ENCODE assay signal across 31 cellular contexts in genomic region chr1:47927165-47927564, GRCh38.
A peak's percentile ranks its signal among the peaks of the same experiment; 100 is the strongest.
DNase-seq lines count a peak whose midpoint lies in the region; ATAC-seq and TF ChIP-seq lines count a peak whose summit lies in the region.
"Had no signal": no experiment of that assay in that cellular context is flagged by ENCODE, and none has a peak within 500 bp of the region (broad histone marks: within the 10 kb centered on the region; RNA-seq: fewer than 3 reads in every experiment).

No MANE protein-coding gene starts in this region.

- ATAC-seq in Right ventricle myocardium inferior (no peak), GM19351 (IDR thresholded peaks at IDR 0.05; ENCODE audit: unreplicated experiment) (no peak), GM18511 (IDR thresholded peaks at IDR 0.05; ENCODE audit: unreplicated experiment) (no peak)
- ATAC-seq: gastroesophageal sphincter; GM12878; Panc1; stimulated activated naive CD8-positive, alpha-beta T cell treated with anti-CD3 and anti-CD28 coated beads, Interleukin-15, amount 100 ng/mL, for 72 hours had no signal

- H3K9me3 ChIP-seq in hepatocyte (ENCODE audit: low read depth) (no peaks in the 10 kb centered on the region), tibial artery (no peaks in the 10 kb centered on the region)
- H3K9me3 ChIP-seq: gastroesophageal sphincter, sigmoid colon, thyroid gland, vagina had no signal

- H3K36me3 ChIP-seq in hepatocyte (replicated peaks; ENCODE audit: insufficient read depth, low read depth) (no peaks in the 10 kb centered on the region), tibial artery (no peaks in the 10 kb centered on the region)
- H3K36me3 ChIP-seq: brain microvascular endothelial cell, gastroesophageal sphincter, neural progenitor cell, sigmoid colon, thyroid gland, vagina had no signal

- H2AFZ ChIP-seq in hepatocyte, result no peak overlapping the region
- H2AFZ ChIP-seq: neural progenitor cell had no signal

- H3K4me3 ChIP-seq in hepatocyte (no peak overlapping the region), tibial artery (no peak overlapping the region)
- H3K4me3 ChIP-seq: gastroesophageal sphincter, GM12878, neural progenitor cell, sigmoid colon, thyroid gland, vagina had no signal

- intact Hi-C loops in cardiac septum (cut with DNase I) (no loop called here), Right ventricle myocardium inferior (cut with DNase I) (no loop called here), tibial artery (cut with DNase I; ENCODE audit: low total_unique reads) (no loop called here)

- H4K20me1 ChIP-seq in hepatocyte (ENCODE audit: insufficient read depth, poor library complexity, severe bottlenecking), result no peaks in the 10 kb centered on the region

- H3K27ac ChIP-seq in hepatocyte (no peak overlapping the region), tibial artery (peak overlapping the region; percentile 53 to 69)
- H3K27ac ChIP-seq: brain microvascular endothelial cell, gastroesophageal sphincter, neural progenitor cell, sigmoid colon, thyroid gland, vagina had no signal

- no peak overlapping the region for H3K4me2 ChIP-seq in hepatocyte
- H3K4me2 ChIP-seq: neural progenitor cell had no signal

- H3K4me1 ChIP-seq in hepatocyte (ENCODE audit: insufficient read depth) (no peaks in the 10 kb centered on the region), tibial artery (peaks cover 3 to 87% (median 64%) of the 10 kb centered on the region in 4 donors)
- H3K4me1 ChIP-seq: thyroid gland had no signal

- DNase-seq in cardiac septum (ENCODE audit: low spot score), result peak; percentile 58
- DNase-seq in Right ventricle myocardium inferior (ENCODE audit: missing footprints), result no peak
- DNase-seq in NCI-H774 (lab: John Stamatoyannopoulos, UW), result peak; percentile 14
- DNase-seq in hepatocyte (ENCODE audit: low spot score), result peak; percentile 45
- DNase-seq in tibial artery, result peak in 1 of 2 donors; percentile 88
- DNase-seq in central memory CD4-positive, alpha-beta T cell, result no peak
- DNase-seq: activated CD4-positive, alpha-beta T cell treated with anti-CD3 and anti-CD28 coated beads for 4 hours; activated naive CD4-positive, alpha-beta T cell treated with anti-CD3 and anti-CD28 coated beads, Interleukin-2, amount 50 U/mL, for 16 hours; activated T-cell treated with anti-CD3 and anti-CD28 coated beads for 4 hours; brain microvascular endothelial cell; H9; hypothalamus; Kasumi-1; left cardiac atrium; NCI-H1092; NCI-H187 treated with DMSO at 0.1 percent for 48 hours; NCI-H2171 treated with DMSO at 0.1 percent for 48 hours; NCI-H510A; sigmoid colon; stimulated activated CD4-positive, alpha-beta T cell treated with anti-CD3 and anti-CD28 coated beads, Interleukin-12 subunit alpha, Interleukin-12 subunit beta, amount 100 ng/mL, for 4 hours; stimulated activated CD4-positive, alpha-beta T cell treated with anti-CD3 and anti-CD28 coated beads, Interleukin-2, amount 100 ng/mL, for 48 hours; stimulated activated naive CD8-positive, alpha-beta T cell treated with anti-CD3 and anti-CD28 coated beads, Interleukin-15, amount 100 ng/mL, for 72 hours; T-helper 9 cell; thyroid gland had no signal

- H3K79me2 ChIP-seq in hepatocyte, result no peaks in the 10 kb centered on the region

- WGBS in hepatocyte (ENCODE audit: low lambda C conversion rate, missing lambda C conversion rate), result 55% methylated on average over 6 of the region's 6 CpGs

- H3K27me3 ChIP-seq in hepatocyte (no peaks in the 10 kb centered on the region), tibial artery (no peaks in the 10 kb centered on the region)
- H3K27me3 ChIP-seq: brain microvascular endothelial cell, gastroesophageal sphincter, neural progenitor cell, sigmoid colon, thyroid gland, vagina had no signal

- no peak for TF ChIP-seq CTCF in hepatocyte (IDR thresholded peaks at IDR 0.05; ENCODE audit: poor library complexity)
- no peak for TF ChIP-seq CTCF in tibial artery (IDR thresholded peaks at IDR 0.05)

- H3K9me2 ChIP-seq in hepatocyte (replicated peaks; ENCODE audit: insufficient read depth), result no peaks in the 10 kb centered on the region

Comparison
In these comparisons a context has a peak if more than half of its experiments do, and no peak if none do; other contexts are left out.
1. DNase-seq: peak in cardiac septum (single experiment), NCI-H774 (single experiment) and hepatocyte (single experiment); none in Right ventricle myocardium inferior (single experiment) and central memory CD4-positive, alpha-beta T cell (single experiment).